ENCODE assay signal across 8 cellular contexts in the genomic region with DNA sequence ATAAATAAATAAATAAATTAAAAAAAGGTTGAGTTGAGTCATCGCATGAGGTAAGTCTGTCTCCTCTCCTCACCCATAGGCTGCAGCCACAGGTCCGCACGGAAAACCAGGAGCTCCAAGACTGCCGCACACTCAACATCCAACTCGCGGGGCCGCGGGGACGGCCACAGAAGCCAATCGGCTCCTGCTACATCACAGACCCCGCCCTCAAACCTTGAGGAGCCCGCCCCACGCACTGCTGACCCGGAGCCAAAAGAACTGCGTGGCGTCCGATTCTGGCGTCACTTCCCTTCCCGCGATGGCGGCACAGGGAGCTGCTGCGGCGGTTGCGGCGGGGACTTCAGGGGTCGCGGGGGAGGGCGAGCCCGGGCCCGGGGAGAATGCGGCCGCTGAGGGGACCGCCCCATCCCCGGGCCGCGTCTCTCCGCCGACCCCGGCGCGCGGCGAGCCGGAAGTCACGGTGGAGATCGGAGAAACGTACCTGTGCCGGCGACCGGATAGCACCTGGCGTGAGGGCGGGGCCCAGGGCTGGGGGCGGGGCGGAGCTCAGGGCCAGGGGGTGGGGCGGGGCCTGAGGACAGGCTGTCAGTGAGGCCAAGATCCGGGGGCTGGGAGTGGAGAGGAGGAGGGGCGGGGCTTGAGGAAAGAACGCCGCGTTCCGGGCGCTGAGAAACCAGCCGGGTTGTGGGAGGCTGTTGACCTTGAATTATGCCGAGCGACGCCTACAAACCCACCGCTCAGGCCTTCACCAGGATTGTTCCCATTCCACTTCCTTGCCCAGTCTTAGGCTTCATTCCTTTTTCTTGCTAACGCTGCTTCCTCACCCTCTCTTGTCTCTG. TPM values are rescaled to one million over a fixed set of nuclear protein-coding genes. Genes with fewer than 3 reads are reported as not detected.
DNase-seq lines count a peak whose midpoint lies in the region; ATAC-seq and TF ChIP-seq lines count a peak whose summit lies in the region.

KAT8 (plus strand) TSS at position 281 of the 839 bp plus-strand sequence; CDS start at position 299, 18 bp downstream.

- H3K36me3 ChIP-seq in Panc1 (ENCODE audit: control insufficient read depth, insufficient read depth, low read length) (peaks cover 9% of the 10 kb centered on the region), muscle layer of duodenum (ENCODE audit: control insufficient read depth in 1 of 2, insufficient read depth in 2 of 2, low read length in 2 of 2) (peaks cover 17 to 39% of the 10 kb centered on the region in 2 donors)

- ATAC-seq in GM21723 (IDR thresholded peaks at IDR 0.05; ENCODE audit: unreplicated experiment) (peak; percentile 90), Panc1 (peak; percentile 97), esophagus mucosa (peak; percentile 97)
- peak; percentile 94 to 96 for ATAC-seq in activated T-cell treated with anti-CD3 and anti-CD28 coated beads, Interleukin-2, amount 50 U/mL, for 4 hours

- H3K9me3 Mint-ChIP-seq in activated T-cell treated with anti-CD3 and anti-CD28 coated beads, Interleukin-2, amount 50 U/mL, for 4 hours, result no peaks in the 10 kb centered on the region

- CTCF ChIA-PET in Panc1 (lab: Charles Lee), result interaction anchor here (0.5 to 1.3 kb wide), 6 partner anchors 17 to 343 kb away, joined by 3 to 9 read pairs (median 6); no protein-coding TSS in a partner anchor

- H3K27me3 ChIP-seq in Panc1 (ENCODE audit: control insufficient read depth, insufficient read depth, low read length) (no peaks in the 10 kb centered on the region), muscle layer of duodenum (ENCODE audit: low read depth, low read length) (no peaks in the 10 kb centered on the region)

- H3K4me3 Mint-ChIP-seq in activated T-cell treated with anti-CD3 and anti-CD28 coated beads, Interleukin-2, amount 50 U/mL, for 4 hours, result peak within 1 kb of the TSS; percentile 88

- H3K4me1 ChIP-seq in Panc1 (ENCODE audit: control insufficient read depth, insufficient read depth, low read length) (peaks cover 19% of the 10 kb centered on the region), muscle layer of duodenum (ENCODE audit: control insufficient read depth in 1 of 2, insufficient read depth in 2 of 2, low read length in 2 of 2) (peaks cover 8 to 13% of the 10 kb centered on the region in 2 donors)

- H3K4me1 Mint-ChIP-seq in activated T-cell treated with anti-CD3 and anti-CD28 coated beads, Interleukin-2, amount 50 U/mL, for 4 hours (ENCODE audit: low read depth), result peaks cover 16% of the 10 kb centered on the region

- BruUV-seq in Panc1 (replicated peaks; lab: Mats Ljungman, UMichigan), result TSS peak; percentile 84

- intact Hi-C loops in Panc1 (cut with micrococcal nuclease; ENCODE audit: unreplicated experiment), result no loop called here

- no peaks in the 10 kb centered on the region for H3K27me3 Mint-ChIP-seq in activated T-cell treated with anti-CD3 and anti-CD28 coated beads, Interleukin-2, amount 50 U/mL, for 4 hours (ENCODE audit: low read depth)

- peaks cover 19% of the 10 kb centered on the region for H3K36me3 Mint-ChIP-seq in activated T-cell treated with anti-CD3 and anti-CD28 coated beads, Interleukin-2, amount 50 U/mL, for 4 hours (ENCODE audit: insufficient read depth)

- POLR2A ChIA-PET in Panc1 (lab: Charles Lee), result interaction anchor here (0.5 to 1.6 kb wide), 12 partner anchors 9 to 125 kb away, joined by 3 to 10 read pairs (median 5); partner anchors contain the start of genes FUS and PRSS8

- no peak for TF ChIP-seq CTCF in Panc1 (IDR thresholded peaks at IDR 0.05)

- peak within 1 kb of the TSS; percentile 79 for H3K27ac ChIP-seq in Panc1 (ENCODE audit: low read length)
- peak within 1 kb of the TSS; percentile 100 for H3K27ac ChIP-seq in muscle layer of duodenum (ENCODE audit: low read length)

- peak; percentile 98 for DNase-seq in DMS53 (lab: John Stamatoyannopoulos, UW)
- peak; percentile 93 for DNase-seq in KG1 (lab: John Stamatoyannopoulos, UW)
- DNase-seq in Panc1 (ENCODE audit: low read depth, low spot score), result peak; percentile 85
- peak; percentile 95 for DNase-seq in activated T-cell treated with anti-CD3 and anti-CD28 coated beads, Interleukin-2, amount 50 U/mL, for 4 hours
- peak; percentile 96 for DNase-seq in stimulated activated CD8-positive, alpha-beta memory T cell treated with anti-CD3 and anti-CD28 coated beads, Interleukin-7, amount 100 ng/mL, for 4 hours (ENCODE audit: low read depth in 2 of 2)

- H3K4me3 ChIP-seq in Panc1 (ENCODE audit: low read depth in 2 of 2, low read length in 2 of 2) (peak within 1 kb of the TSS; percentile 62 to 95), muscle layer of duodenum (ENCODE audit: low read depth in 1 of 2, low read length in 2 of 2) (peak within 1 kb of the TSS; percentile 73 to 87)

- in situ Hi-C loops in Panc1 (cut with HindIII; ENCODE audit: low pct_unique_long_range_greater_than_20kb, low sequenced_read_pairs), result no loop called here

- H3K9me3 ChIP-seq in Panc1 (ENCODE audit: control insufficient read depth, insufficient read depth, low read depth, low read length), result no peaks in the 10 kb centered on the region
- H3K9me3 ChIP-seq in muscle layer of duodenum (ENCODE audit: control insufficient read depth in 1 of 2, low read length in 2 of 2), result no peaks in the 10 kb centered on the region

RNA-seq across cellular contexts. Expression of gene KAT8, which starts in this region (rescaled TPM):
- total RNA-seq in Panc1 (2021; ENCODE audit: unreplicated experiment) (48.3 TPM), esophagus mucosa (25.5 TPM)
- 35.3 TPM for polyA plus RNA-seq in Panc1 (2012; ENCODE audit: insufficient read length)
- 10 to 100 TPM; 59.8 to 63.9 (median 61.9) TPM for total RNA-seq in activated T-cell treated with anti-CD3 and anti-CD28 coated beads, Interleukin-2, amount 50 U/mL, for 4 hours

Comparison
In these comparisons a context has a peak if more than half of its experiments do, and no peak if none do; other contexts are left out.
1. Peak in every context shown above with its lines: DNase-seq, ATAC-seq, H3K4me3 ChIP-seq and H3K27ac ChIP-seq.